In the genomic region with DNA sequence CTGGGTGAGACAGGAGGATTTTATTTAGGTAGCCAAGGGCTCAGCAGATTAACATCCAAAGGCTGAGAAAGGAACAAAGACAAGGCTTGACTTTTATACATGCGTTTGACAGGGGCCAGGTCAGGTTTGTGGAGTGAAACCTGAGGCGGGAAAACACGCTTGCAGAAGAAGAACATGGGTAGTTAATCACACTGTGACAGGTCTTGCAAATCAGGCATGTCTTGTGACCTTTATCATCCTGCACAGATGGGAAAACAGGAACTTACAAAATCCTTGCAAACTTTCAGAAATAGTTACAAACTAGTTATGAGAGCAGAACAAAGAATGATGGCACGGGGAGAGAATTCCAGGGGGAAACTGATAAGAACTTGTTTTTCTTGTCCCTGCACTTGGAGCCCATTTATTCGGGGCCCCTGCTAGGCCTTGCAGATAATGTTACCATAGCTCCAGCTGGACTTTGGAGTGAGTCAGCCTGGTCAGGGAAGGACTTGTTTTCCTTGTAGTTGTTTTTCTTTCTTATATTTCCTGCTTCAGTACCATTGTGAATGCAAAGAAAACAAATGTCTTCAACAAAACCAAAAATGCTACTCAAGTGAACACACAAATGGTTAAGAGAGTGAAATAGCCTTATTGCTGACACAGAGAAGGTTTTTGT, we compare ENCODE assay signal across 1 cellular context.
A peak's percentile ranks its signal among the peaks of the same experiment; 100 is the strongest.
TF ChIP-seq lines count a peak whose summit lies in the region.

No MANE protein-coding gene starts in this region.

TF ChIP-seq in K562, 482 proteins besides CTCF, POLR2A, EP300 and RAD21 (continued from another document and continues in another):
- TF ChIP-seq ZNF395 (CRISPR knock-in tag; IDR thresholded peaks at IDR 0.05) (peak; percentile 58; the same call in 1 of the 2 replicates), MTA3 (IDR thresholded peaks at IDR 0.05; ENCODE audit: borderline replicate concordance) (no peak), GATAD2B (IDR thresholded peaks at IDR 0.05; ENCODE audit: borderline replicate concordance) (no peak), SIN3B (IDR thresholded peaks at IDR 0.05; ENCODE audit: low read depth) (no peak), ELF1 (tag; IDR thresholded peaks at IDR 0.05) (no peak), ZNF316 (IDR thresholded peaks at IDR 0.05) (no peak), ZNF518B (CRISPR knock-in tag; IDR thresholded peaks at IDR 0.05) (no peak), SMARCC2 (IDR thresholded peaks at IDR 0.05; ENCODE audit: low read depth) (0 out of 2 replicates have a peak, but pooled peaks have one; percentile 38), YY1 (IDR thresholded peaks at IDR 0.05; ENCODE audit: borderline replicate concordance in 1 of 3, control insufficient read depth in 1 of 3, extremely low read depth in 1 of 3, insufficient read depth in 3 of 3, insufficient read length in 1 of 3, insufficient replicate concordance in 2 of 3, low read depth in 1 of 3, low read length in 2 of 3) (no peak), RHOXF2B (CRISPR knock-in tag; conservative IDR thresholded peaks at IDR 0.05) (no peak), SMAD3 (CRISPR knock-in tag; conservative IDR thresholded peaks at IDR 0.05) (no peak), AFF4 (CRISPR knock-in tag; IDR thresholded peaks at IDR 0.05) (no peak), HDAC1 (IDR thresholded peaks at IDR 0.05) (peak in 1 of 2 experiments; percentile 78; a peak in 2 of 4 replicates), FOXJ3 (CRISPR knock-in tag; IDR thresholded peaks at IDR 0.05) (no peak), BDP1 (IDR thresholded peaks at IDR 0.05; ENCODE audit: insufficient read depth, insufficient read length) (no peak), ZNF444 (CRISPR knock-in tag; IDR thresholded peaks at IDR 0.05) (no peak), ZNF830 (CRISPR knock-in tag; IDR thresholded peaks at IDR 0.05) (no peak), CHD1 (IDR thresholded peaks at IDR 0.05; ENCODE audit: low read length) (no peak), RBBP5 (IDR thresholded peaks at IDR 0.05; ENCODE audit: borderline replicate concordance, insufficient read depth, low read length, poor library complexity, severe bottlenecking) (no peak), CBX5 (IDR thresholded peaks at IDR 0.05; ENCODE audit: borderline replicate concordance, low read depth) (no peak), CBX2 (IDR thresholded peaks at IDR 0.05; ENCODE audit: insufficient read depth, low read length, poor library complexity, severe bottlenecking) (no peak), XRCC4 (IDR thresholded peaks at IDR 0.05; ENCODE audit: extremely low read depth, insufficient read depth, insufficient read length) (no peak), EZH2 (IDR thresholded peaks at IDR 0.05; ENCODE audit: borderline replicate concordance, low read depth, low read length) (no peak), HCFC1 (IDR thresholded peaks at IDR 0.05; ENCODE audit: low read depth, low read length) (no peak), CCNT2 (IDR thresholded peaks at IDR 0.05; ENCODE audit: borderline replicate concordance, extremely low read depth, insufficient read length, low read depth, low read length) (peak; percentile 26), POU5F1 (IDR thresholded peaks at IDR 0.05; ENCODE audit: borderline replicate concordance, low read depth, low read length, partially characterized antibody) (no peak), HDAC2 (IDR thresholded peaks at IDR 0.05) (0 out of 2 replicates have a peak, but pooled peaks have one; percentile 60), ZBTB8A (IDR thresholded peaks at IDR 0.05; ENCODE audit: partially characterized antibody) (no peak), CEBPG (CRISPR knock-in tag; IDR thresholded peaks at IDR 0.05) (no peak), CEBPG (tag; conservative IDR thresholded peaks at IDR 0.05 in 1 of 2, IDR thresholded peaks at IDR 0.05 in 1 of 2) (peak in 1 of 2 experiments; percentile 56; a peak in 2 of 4 replicates), SRSF3 (IDR thresholded peaks at IDR 0.05; ENCODE audit: insufficient read depth, low read length) (no peak), NFATC3 (IDR thresholded peaks at IDR 0.05) (no peak)
- TF ChIP-seq, protein P1, sequence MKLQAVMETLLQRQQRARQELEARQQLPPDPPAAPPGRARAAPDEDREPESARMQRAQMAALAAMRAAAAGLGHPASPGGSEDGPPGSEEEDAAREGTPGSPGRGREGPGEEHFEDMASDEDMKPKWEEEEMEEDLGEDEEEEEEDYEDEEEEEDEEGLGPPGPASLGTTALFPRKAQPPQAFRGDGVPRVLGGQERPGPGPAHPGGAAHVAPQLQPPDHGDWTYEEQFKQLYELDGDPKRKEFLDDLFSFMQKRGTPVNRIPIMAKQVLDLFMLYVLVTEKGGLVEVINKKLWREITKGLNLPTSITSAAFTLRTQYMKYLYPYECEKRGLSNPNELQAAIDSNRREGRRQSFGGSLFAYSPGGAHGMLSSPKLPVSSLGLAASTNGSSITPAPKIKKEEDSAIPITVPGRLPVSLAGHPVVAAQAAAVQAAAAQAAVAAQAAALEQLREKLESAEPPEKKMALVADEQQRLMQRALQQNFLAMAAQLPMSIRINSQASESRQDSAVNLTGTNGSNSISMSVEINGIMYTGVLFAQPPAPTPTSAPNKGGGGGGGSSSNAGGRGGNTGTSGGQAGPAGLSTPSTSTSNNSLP (IDR thresholded peaks at IDR 0.05; ENCODE audit: borderline replicate concordance, low read depth, low read length) = no peak
- TF ChIP-seq, protein P2, sequence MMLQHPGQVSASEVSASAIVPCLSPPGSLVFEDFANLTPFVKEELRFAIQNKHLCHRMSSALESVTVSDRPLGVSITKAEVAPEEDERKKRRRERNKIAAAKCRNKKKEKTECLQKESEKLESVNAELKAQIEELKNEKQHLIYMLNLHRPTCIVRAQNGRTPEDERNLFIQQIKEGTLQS (IDR thresholded peaks at IDR 0.05) = peak; percentile 54; the same call in 1 of the 2 replicates
- TF ChIP-seq, protein P2 (CRISPR knock-in tag; conservative IDR thresholded peaks at IDR 0.05) = no peak
- TF ChIP-seq, protein P3, sequence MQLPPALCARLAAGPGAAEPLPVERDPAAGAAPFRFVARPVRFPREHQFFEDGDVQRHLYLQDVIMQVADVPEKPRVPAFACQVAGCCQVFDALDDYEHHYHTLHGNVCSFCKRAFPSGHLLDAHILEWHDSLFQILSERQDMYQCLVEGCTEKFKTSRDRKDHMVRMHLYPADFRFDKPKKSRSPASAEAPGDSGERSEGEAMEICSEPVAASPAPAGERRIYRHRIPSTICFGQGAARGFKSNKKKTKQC (CRISPR knock-in tag; IDR thresholded peaks at IDR 0.05) = no peak
- TF ChIP-seq, protein P4, sequence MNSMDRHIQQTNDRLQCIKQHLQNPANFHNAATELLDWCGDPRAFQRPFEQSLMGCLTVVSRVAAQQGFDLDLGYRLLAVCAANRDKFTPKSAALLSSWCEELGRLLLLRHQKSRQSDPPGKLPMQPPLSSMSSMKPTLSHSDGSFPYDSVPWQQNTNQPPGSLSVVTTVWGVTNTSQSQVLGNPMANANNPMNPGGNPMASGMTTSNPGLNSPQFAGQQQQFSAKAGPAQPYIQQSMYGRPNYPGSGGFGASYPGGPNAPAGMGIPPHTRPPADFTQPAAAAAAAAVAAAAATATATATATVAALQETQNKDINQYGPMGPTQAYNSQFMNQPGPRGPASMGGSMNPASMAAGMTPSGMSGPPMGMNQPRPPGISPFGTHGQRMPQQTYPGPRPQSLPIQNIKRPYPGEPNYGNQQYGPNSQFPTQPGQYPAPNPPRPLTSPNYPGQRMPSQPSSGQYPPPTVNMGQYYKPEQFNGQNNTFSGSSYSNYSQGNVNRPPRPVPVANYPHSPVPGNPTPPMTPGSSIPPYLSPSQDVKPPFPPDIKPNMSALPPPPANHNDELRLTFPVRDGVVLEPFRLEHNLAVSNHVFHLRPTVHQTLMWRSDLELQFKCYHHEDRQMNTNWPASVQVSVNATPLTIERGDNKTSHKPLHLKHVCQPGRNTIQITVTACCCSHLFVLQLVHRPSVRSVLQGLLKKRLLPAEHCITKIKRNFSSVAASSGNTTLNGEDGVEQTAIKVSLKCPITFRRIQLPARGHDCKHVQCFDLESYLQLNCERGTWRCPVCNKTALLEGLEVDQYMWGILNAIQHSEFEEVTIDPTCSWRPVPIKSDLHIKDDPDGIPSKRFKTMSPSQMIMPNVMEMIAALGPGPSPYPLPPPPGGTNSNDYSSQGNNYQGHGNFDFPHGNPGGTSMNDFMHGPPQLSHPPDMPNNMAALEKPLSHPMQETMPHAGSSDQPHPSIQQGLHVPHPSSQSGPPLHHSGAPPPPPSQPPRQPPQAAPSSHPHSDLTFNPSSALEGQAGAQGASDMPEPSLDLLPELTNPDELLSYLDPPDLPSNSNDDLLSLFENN (IDR thresholded peaks at IDR 0.05; ENCODE audit: low read depth in 2 of 2, low read length in 2 of 2) = 0 out of 4 replicates have a peak, but pooled peaks of 1 of the 2 experiments have one; percentile 59
- TF ChIP-seq, protein P5, sequence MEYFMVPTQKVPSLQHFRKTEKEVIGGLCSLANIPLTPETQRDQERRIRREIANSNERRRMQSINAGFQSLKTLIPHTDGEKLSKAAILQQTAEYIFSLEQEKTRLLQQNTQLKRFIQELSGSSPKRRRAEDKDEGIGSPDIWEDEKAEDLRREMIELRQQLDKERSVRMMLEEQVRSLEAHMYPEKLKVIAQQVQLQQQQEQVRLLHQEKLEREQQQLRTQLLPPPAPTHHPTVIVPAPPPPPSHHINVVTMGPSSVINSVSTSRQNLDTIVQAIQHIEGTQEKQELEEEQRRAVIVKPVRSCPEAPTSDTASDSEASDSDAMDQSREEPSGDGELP (CRISPR knock-in tag; IDR thresholded peaks at IDR 0.05; ENCODE audit: borderline replicate concordance) = 0 out of 2 replicates have a peak, but pooled peaks have one; percentile 33
- TF ChIP-seq, protein P6, sequence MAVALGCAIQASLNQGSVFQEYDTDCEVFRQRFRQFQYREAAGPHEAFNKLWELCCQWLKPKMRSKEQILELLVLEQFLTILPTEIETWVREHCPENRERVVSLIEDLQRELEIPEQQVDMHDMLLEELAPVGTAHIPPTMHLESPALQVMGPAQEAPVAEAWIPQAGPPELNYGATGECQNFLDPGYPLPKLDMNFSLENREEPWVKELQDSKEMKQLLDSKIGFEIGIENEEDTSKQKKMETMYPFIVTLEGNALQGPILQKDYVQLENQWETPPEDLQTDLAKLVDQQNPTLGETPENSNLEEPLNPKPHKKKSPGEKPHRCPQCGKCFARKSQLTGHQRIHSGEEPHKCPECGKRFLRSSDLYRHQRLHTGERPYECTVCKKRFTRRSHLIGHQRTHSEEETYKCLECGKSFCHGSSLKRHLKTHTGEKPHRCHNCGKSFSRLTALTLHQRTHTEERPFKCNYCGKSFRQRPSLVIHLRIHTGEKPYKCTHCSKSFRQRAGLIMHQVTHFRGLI (CRISPR knock-in tag; IDR thresholded peaks at IDR 0.05) = no peak
